1 cellular context compared by ENCODE assay signal in genomic region chr12:101877816-101878811, GRCh38.
TF ChIP-seq lines count a peak whose summit lies in the region.

No MANE protein-coding gene starts in this region.

TF ChIP-seq in GM23338, 12 proteins besides CTCF, POLR2A, EP300 and RAD21 (continued from another document):
- TF ChIP-seq ZNF462 (CRISPR knock-in tag; IDR thresholded peaks at IDR 0.05) = no peak
